ENCODE assay signal across 1 cellular context in genomic region chr19:57240311-57241090, GRCh38.
TF ChIP-seq lines count a peak whose summit lies in the region.

Gene ZNF805, plus strand, starts transcription at chr19:57240632. Its CDS starts 260 bp downstream, at chr19:57240892.

TF ChIP-seq in K562, 482 proteins besides CTCF, POLR2A, EP300 and RAD21 (continued from another document and continues in another):
- TF ChIP-seq ZBTB11 (CRISPR knock-in tag; IDR thresholded peaks at IDR 0.05) (peak in 1 of 3 experiments; percentile 42; a peak in 1 of 6 replicates), ZFPM2 (CRISPR knock-in tag; IDR thresholded peaks at IDR 0.05) (no peak), ZKSCAN1 (IDR thresholded peaks at IDR 0.05; ENCODE audit: low read depth, low read length) (peak; percentile 63; the same call in 1 of the 2 replicates), CCAR2 (IDR thresholded peaks at IDR 0.05; ENCODE audit: low read depth, low read length) (no peak), HDAC8 (tag; IDR thresholded peaks at IDR 0.05) (no peak), ZNF57 (CRISPR knock-in tag; IDR thresholded peaks at IDR 0.05) (no peak), IRF9 (tag; IDR thresholded peaks at IDR 0.05) (no peak), ZNF3 (CRISPR knock-in tag; IDR thresholded peaks at IDR 0.05) (no peak), FOXK2 (conservative IDR thresholded peaks at IDR 0.05 in 1 of 2, IDR thresholded peaks at IDR 0.05 in 1 of 2; ENCODE audit: low read depth in 2 of 2) (peak in 1 of 2 experiments; percentile 66; a peak in 3 of 4 replicates), TEAD2 (tag; IDR thresholded peaks at IDR 0.05) (no peak), ZNF764 (CRISPR knock-in tag; IDR thresholded peaks at IDR 0.05; ENCODE audit: low read depth) (no peak), PTRF (tag; IDR thresholded peaks at IDR 0.05) (no peak), SNRNP70 (optimal IDR thresholded peaks at IDR 0.05; ENCODE audit: low read depth, low read length) (no peak), HLTF (IDR thresholded peaks at IDR 0.05) (no peak), ZBTB49 (CRISPR knock-in tag; IDR thresholded peaks at IDR 0.05; ENCODE audit: borderline replicate concordance) (no peak), HMGN3 (IDR thresholded peaks at IDR 0.05; ENCODE audit: borderline replicate concordance, extremely low read depth, insufficient read length, low read depth, low read length) (peak; percentile 85), DIDO1 (tag; IDR thresholded peaks at IDR 0.05; ENCODE audit: low read depth) (peak; percentile 84), CTBP1 (IDR thresholded peaks at IDR 0.05; ENCODE audit: borderline replicate concordance) (peak; percentile 55; the same call in 1 of the 2 replicates), PHB2 (IDR thresholded peaks at IDR 0.05; ENCODE audit: low read depth) (no peak), ZNF668 (CRISPR knock-in tag; IDR thresholded peaks at IDR 0.05) (no peak), NCOA6 (IDR thresholded peaks at IDR 0.05) (no peak)
- TF ChIP-seq, protein P1, sequence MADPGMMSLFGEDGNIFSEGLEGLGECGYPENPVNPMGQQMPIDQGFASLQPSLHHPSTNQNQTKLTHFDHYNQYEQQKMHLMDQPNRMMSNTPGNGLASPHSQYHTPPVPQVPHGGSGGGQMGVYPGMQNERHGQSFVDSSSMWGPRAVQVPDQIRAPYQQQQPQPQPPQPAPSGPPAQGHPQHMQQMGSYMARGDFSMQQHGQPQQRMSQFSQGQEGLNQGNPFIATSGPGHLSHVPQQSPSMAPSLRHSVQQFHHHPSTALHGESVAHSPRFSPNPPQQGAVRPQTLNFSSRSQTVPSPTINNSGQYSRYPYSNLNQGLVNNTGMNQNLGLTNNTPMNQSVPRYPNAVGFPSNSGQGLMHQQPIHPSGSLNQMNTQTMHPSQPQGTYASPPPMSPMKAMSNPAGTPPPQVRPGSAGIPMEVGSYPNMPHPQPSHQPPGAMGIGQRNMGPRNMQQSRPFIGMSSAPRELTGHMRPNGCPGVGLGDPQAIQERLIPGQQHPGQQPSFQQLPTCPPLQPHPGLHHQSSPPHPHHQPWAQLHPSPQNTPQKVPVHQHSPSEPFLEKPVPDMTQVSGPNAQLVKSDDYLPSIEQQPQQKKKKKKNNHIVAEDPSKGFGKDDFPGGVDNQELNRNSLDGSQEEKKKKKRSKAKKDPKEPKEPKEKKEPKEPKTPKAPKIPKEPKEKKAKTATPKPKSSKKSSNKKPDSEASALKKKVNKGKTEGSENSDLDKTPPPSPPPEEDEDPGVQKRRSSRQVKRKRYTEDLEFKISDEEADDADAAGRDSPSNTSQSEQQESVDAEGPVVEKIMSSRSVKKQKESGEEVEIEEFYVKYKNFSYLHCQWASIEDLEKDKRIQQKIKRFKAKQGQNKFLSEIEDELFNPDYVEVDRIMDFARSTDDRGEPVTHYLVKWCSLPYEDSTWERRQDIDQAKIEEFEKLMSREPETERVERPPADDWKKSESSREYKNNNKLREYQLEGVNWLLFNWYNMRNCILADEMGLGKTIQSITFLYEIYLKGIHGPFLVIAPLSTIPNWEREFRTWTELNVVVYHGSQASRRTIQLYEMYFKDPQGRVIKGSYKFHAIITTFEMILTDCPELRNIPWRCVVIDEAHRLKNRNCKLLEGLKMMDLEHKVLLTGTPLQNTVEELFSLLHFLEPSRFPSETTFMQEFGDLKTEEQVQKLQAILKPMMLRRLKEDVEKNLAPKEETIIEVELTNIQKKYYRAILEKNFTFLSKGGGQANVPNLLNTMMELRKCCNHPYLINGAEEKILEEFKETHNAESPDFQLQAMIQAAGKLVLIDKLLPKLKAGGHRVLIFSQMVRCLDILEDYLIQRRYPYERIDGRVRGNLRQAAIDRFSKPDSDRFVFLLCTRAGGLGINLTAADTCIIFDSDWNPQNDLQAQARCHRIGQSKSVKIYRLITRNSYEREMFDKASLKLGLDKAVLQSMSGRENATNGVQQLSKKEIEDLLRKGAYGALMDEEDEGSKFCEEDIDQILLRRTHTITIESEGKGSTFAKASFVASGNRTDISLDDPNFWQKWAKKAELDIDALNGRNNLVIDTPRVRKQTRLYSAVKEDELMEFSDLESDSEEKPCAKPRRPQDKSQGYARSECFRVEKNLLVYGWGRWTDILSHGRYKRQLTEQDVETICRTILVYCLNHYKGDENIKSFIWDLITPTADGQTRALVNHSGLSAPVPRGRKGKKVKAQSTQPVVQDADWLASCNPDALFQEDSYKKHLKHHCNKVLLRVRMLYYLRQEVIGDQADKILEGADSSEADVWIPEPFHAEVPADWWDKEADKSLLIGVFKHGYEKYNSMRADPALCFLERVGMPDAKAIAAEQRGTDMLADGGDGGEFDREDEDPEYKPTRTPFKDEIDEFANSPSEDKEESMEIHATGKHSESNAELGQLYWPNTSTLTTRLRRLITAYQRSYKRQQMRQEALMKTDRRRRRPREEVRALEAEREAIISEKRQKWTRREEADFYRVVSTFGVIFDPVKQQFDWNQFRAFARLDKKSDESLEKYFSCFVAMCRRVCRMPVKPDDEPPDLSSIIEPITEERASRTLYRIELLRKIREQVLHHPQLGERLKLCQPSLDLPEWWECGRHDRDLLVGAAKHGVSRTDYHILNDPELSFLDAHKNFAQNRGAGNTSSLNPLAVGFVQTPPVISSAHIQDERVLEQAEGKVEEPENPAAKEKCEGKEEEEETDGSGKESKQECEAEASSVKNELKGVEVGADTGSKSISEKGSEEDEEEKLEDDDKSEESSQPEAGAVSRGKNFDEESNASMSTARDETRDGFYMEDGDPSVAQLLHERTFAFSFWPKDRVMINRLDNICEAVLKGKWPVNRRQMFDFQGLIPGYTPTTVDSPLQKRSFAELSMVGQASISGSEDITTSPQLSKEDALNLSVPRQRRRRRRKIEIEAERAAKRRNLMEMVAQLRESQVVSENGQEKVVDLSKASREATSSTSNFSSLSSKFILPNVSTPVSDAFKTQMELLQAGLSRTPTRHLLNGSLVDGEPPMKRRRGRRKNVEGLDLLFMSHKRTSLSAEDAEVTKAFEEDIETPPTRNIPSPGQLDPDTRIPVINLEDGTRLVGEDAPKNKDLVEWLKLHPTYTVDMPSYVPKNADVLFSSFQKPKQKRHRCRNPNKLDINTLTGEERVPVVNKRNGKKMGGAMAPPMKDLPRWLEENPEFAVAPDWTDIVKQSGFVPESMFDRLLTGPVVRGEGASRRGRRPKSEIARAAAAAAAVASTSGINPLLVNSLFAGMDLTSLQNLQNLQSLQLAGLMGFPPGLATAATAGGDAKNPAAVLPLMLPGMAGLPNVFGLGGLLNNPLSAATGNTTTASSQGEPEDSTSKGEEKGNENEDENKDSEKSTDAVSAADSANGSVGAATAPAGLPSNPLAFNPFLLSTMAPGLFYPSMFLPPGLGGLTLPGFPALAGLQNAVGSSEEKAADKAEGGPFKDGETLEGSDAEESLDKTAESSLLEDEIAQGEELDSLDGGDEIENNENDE (IDR thresholded peaks at IDR 0.05; ENCODE audit: low read depth, low read length) = no peak
- TF ChIP-seq, protein P2, sequence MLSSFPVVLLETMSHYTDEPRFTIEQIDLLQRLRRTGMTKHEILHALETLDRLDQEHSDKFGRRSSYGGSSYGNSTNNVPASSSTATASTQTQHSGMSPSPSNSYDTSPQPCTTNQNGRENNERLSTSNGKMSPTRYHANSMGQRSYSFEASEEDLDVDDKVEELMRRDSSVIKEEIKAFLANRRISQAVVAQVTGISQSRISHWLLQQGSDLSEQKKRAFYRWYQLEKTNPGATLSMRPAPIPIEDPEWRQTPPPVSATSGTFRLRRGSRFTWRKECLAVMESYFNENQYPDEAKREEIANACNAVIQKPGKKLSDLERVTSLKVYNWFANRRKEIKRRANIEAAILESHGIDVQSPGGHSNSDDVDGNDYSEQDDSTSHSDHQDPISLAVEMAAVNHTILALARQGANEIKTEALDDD (IDR thresholded peaks at IDR 0.05) = no peak
- TF ChIP-seq, protein P3, sequence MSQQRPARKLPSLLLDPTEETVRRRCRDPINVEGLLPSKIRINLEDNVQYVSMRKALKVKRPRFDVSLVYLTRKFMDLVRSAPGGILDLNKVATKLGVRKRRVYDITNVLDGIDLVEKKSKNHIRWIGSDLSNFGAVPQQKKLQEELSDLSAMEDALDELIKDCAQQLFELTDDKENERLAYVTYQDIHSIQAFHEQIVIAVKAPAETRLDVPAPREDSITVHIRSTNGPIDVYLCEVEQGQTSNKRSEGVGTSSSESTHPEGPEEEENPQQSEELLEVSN (IDR thresholded peaks at IDR 0.05; ENCODE audit: borderline replicate concordance in 1 of 2, extremely low read depth in 1 of 2, insufficient read depth in 1 of 2, insufficient read length in 1 of 2, low read depth in 1 of 2, low read length in 1 of 2, poor library complexity in 1 of 2, severe bottlenecking in 1 of 2) = peak in 1 of 2 experiments; percentile 66
- TF ChIP-seq, protein P4, sequence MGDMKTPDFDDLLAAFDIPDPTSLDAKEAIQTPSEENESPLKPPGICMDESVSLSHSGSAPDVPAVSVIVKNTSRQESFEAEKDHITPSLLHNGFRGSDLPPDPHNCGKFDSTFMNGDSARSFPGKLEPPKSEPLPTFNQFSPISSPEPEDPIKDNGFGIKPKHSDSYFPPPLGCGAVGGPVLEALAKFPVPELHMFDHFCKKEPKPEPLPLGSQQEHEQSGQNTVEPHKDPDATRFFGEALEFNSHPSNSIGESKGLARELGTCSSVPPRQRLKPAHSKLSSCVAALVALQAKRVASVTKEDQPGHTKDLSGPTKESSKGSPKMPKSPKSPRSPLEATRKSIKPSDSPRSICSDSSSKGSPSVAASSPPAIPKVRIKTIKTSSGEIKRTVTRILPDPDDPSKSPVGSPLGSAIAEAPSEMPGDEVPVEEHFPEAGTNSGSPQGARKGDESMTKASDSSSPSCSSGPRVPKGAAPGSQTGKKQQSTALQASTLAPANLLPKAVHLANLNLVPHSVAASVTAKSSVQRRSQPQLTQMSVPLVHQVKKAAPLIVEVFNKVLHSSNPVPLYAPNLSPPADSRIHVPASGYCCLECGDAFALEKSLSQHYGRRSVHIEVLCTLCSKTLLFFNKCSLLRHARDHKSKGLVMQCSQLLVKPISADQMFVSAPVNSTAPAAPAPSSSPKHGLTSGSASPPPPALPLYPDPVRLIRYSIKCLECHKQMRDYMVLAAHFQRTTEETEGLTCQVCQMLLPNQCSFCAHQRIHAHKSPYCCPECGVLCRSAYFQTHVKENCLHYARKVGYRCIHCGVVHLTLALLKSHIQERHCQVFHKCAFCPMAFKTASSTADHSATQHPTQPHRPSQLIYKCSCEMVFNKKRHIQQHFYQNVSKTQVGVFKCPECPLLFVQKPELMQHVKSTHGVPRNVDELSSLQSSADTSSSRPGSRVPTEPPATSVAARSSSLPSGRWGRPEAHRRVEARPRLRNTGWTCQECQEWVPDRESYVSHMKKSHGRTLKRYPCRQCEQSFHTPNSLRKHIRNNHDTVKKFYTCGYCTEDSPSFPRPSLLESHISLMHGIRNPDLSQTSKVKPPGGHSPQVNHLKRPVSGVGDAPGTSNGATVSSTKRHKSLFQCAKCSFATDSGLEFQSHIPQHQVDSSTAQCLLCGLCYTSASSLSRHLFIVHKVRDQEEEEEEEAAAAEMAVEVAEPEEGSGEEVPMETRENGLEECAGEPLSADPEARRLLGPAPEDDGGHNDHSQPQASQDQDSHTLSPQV (IDR thresholded peaks at IDR 0.05) = no peak
- TF ChIP-seq, protein P5, sequence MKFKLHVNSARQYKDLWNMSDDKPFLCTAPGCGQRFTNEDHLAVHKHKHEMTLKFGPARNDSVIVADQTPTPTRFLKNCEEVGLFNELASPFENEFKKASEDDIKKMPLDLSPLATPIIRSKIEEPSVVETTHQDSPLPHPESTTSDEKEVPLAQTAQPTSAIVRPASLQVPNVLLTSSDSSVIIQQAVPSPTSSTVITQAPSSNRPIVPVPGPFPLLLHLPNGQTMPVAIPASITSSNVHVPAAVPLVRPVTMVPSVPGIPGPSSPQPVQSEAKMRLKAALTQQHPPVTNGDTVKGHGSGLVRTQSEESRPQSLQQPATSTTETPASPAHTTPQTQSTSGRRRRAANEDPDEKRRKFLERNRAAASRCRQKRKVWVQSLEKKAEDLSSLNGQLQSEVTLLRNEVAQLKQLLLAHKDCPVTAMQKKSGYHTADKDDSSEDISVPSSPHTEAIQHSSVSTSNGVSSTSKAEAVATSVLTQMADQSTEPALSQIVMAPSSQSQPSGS (CRISPR knock-in tag; IDR thresholded peaks at IDR 0.05) = no peak
